Comparison of ENCODE assay signal across 22 cellular contexts in genomic region chr7:45514944-45515343, GRCh38.
"Had no signal": no experiment of that assay in that cellular context is flagged by ENCODE, and none has a peak within 500 bp of the region (broad histone marks: within the 10 kb centered on the region; RNA-seq: fewer than 3 reads in every experiment).

No MANE protein-coding gene starts in this region.

- H3K27me3 ChIP-seq: body of pancreas, cardiac muscle cell, heart right ventricle, right atrium auricular region, testis, vagina had no signal

- H3K4me3 ChIP-seq: body of pancreas, cardiac muscle cell, heart right ventricle, lower lobe of right lung, right atrium auricular region, spleen, testis, vagina had no signal

- H3K27me3 Mint-ChIP-seq: progenitor cell of endocrine pancreas, type B pancreatic cell had no signal

- H3K9me3 ChIP-seq: testis, vagina had no signal

- H3K27ac ChIP-seq: body of pancreas, cardiac muscle cell, heart right ventricle, lower lobe of right lung, right atrium auricular region, spleen, testis, vagina, WERI-Rb-1 had no signal

- H3K36me3 Mint-ChIP-seq: activated naive CD4-positive, alpha-beta T cell treated with anti-CD3 and anti-CD28 coated beads, Interleukin-2, amount 50 U/mL, for 24 hours; type B pancreatic cell had no signal

- H3K4me3 Mint-ChIP-seq: activated CD4-positive, alpha-beta T cell treated with anti-CD3 and anti-CD28 coated beads, Interleukin-2, amount 10 ng/mL, durations not matched to agents 7 days and 5 days; activated CD8-positive, alpha-beta T cell treated with anti-CD3 and anti-CD28 coated beads, Interleukin-2, amount 10 ng/mL, durations not matched to agents 7 days and 5 days; activated naive CD4-positive, alpha-beta T cell treated with anti-CD3 and anti-CD28 coated beads, Interleukin-2, amount 50 U/mL, for 24 hours; naive thymus-derived CD4-positive, alpha-beta T cell; type B pancreatic cell had no signal

- DNase-seq: activated CD4-positive, alpha-beta T cell treated with anti-CD3 and anti-CD28 coated beads, Interleukin-2, amount 10 ng/mL, durations not matched to agents 7 days and 5 days; activated CD4-positive, CD25-positive, alpha-beta regulatory T cell treated with anti-CD3 and anti-CD28 coated beads, Interleukin-2, amount 50 U/mL, for 72 hours; activated CD8-positive, alpha-beta T cell treated with anti-CD3 and anti-CD28 coated beads, Interleukin-2, amount 10 ng/mL, durations not matched to agents 7 days and 5 days; activated gamma-delta T cell treated with Interleukin-2 at 50 U/mL for 16 hours; anterior cingulate cortex; body of pancreas; cortex of kidney; heart right ventricle; left colon; lower lobe of right lung; naive thymus-derived CD4-positive, alpha-beta T cell; spleen; stimulated activated CD4-positive, alpha-beta T cell treated with anti-CD3 and anti-CD28 coated beads, Interleukin-4, amount 100 ng/mL, for 1 hour; stimulated activated naive CD4-positive, alpha-beta T cell; testis; WERI-Rb-1 had no signal

- H3K36me3 ChIP-seq: cardiac muscle cell, heart right ventricle, lower lobe of right lung, right atrium auricular region, spleen, vagina, WERI-Rb-1 had no signal

- H3K4me1 ChIP-seq: body of pancreas, lower lobe of right lung, right atrium auricular region, spleen, testis, vagina had no signal

- H3K4me1 Mint-ChIP-seq: activated CD4-positive, alpha-beta T cell treated with anti-CD3 and anti-CD28 coated beads, Interleukin-2, amount 10 ng/mL, durations not matched to agents 7 days and 5 days; activated naive CD4-positive, alpha-beta T cell treated with anti-CD3 and anti-CD28 coated beads, Interleukin-2, amount 50 U/mL, for 24 hours; naive thymus-derived CD4-positive, alpha-beta T cell had no signal

- H3K9me3 Mint-ChIP-seq: type B pancreatic cell had no signal

- H3K27ac Mint-ChIP-seq: activated CD4-positive, alpha-beta T cell treated with anti-CD3 and anti-CD28 coated beads, Interleukin-2, amount 10 ng/mL, durations not matched to agents 7 days and 5 days; activated CD8-positive, alpha-beta T cell treated with anti-CD3 and anti-CD28 coated beads, Interleukin-2, amount 10 ng/mL, durations not matched to agents 7 days and 5 days; activated naive CD4-positive, alpha-beta T cell treated with anti-CD3 and anti-CD28 coated beads, Interleukin-2, amount 50 U/mL, for 24 hours; naive thymus-derived CD4-positive, alpha-beta T cell; progenitor cell of endocrine pancreas; type B pancreatic cell had no signal

- ATAC-seq: activated CD8-positive, alpha-beta T cell treated with anti-CD3 and anti-CD28 coated beads, Interleukin-2, amount 10 ng/mL, durations not matched to agents 7 days and 5 days; body of pancreas; heart right ventricle; left colon; lower lobe of right lung; naive thymus-derived CD4-positive, alpha-beta T cell had no signal
